In genomic region chr20:10538768-10539167, GRCh38 we compare ENCODE assay signal across 1 cellular context.
TF ChIP-seq lines count a peak whose summit lies in the region.

No MANE protein-coding gene starts in this region.

TF ChIP-seq in HCT116, 20 proteins besides CTCF, POLR2A, EP300 and RAD21 (continued from another document):
- TF ChIP-seq, protein P1, sequence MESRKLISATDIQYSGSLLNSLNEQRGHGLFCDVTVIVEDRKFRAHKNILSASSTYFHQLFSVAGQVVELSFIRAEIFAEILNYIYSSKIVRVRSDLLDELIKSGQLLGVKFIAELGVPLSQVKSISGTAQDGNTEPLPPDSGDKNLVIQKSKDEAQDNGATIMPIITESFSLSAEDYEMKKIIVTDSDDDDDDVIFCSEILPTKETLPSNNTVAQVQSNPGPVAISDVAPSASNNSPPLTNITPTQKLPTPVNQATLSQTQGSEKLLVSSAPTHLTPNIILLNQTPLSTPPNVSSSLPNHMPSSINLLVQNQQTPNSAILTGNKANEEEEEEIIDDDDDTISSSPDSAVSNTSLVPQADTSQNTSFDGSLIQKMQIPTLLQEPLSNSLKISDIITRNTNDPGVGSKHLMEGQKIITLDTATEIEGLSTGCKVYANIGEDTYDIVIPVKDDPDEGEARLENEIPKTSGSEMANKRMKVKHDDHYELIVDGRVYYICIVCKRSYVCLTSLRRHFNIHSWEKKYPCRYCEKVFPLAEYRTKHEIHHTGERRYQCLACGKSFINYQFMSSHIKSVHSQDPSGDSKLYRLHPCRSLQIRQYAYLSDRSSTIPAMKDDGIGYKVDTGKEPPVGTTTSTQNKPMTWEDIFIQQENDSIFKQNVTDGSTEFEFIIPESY (IDR thresholded peaks at IDR 0.05; ENCODE audit: extremely low read depth, insufficient replicate concordance, low read length), result no peak
- TF ChIP-seq YY1 (IDR thresholded peaks at IDR 0.05; ENCODE audit: extremely low read depth, insufficient replicate concordance, low read depth, low read length) (no peak), EZH2phosphoT487 (IDR thresholded peaks at IDR 0.05; ENCODE audit: borderline replicate concordance) (no peak), ZFX (IDR thresholded peaks at IDR 0.05) (no peak)
- TF ChIP-seq, protein P2, sequence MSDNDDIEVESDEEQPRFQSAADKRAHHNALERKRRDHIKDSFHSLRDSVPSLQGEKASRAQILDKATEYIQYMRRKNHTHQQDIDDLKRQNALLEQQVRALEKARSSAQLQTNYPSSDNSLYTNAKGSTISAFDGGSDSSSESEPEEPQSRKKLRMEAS (IDR thresholded peaks at IDR 0.05), result no peak
